Comparison of ENCODE assay signal across 11 cellular contexts in the genomic region with DNA sequence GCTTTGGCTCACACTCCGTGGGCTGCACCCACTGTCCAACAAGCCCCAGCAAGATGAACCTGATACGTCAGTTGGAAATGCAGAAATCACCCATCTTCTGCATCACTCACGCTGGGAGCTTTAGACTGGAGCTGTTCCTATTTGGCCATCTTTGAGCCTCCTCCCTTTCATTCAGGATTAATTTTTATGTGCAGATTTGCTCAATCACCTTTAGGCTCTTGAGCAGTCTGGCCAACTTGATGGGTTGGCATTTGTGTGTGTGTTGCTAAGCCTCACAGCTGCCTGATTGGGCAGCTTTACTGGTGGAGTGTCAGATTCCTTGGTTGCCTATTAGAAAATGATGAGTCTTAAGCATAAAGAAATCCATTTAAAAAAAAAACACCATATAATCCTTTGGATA.
"Had no signal": no experiment of that assay in that cellular context is flagged by ENCODE, and none has a peak within 500 bp of the region (broad histone marks: within the 10 kb centered on the region; RNA-seq: fewer than 3 reads in every experiment).

No MANE protein-coding gene starts in this region.

- H3K27ac ChIP-seq: GM23248 had no signal

- FAIRE-seq: H1, H54 had no signal

- H3K36me3 ChIP-seq: HAP-1 had no signal

- ATAC-seq: GM23338, HCT116 had no signal

- H3K4me3 ChIP-seq: GM23248, GM23338, HAP-1 had no signal

- H3K4me1 ChIP-seq: HAP-1 had no signal

- H3K9me3 ChIP-seq: HAP-1 had no signal

- DNase-seq: GM23248, GOT3, H7, H9, HCEC 1CT, HFFc6 had no signal
